11 cellular contexts compared by ENCODE assay signal in genomic region chr11:35173620-35174278, GRCh38. TPM values are rescaled to one million over a fixed set of nuclear protein-coding genes. Genes with fewer than 3 reads are reported as not detected.
A peak's percentile ranks its signal among the peaks of the same experiment; 100 is the strongest.
DNase-seq lines count a peak whose midpoint lies in the region; ATAC-seq, FAIRE-seq and TF ChIP-seq lines count a peak whose summit lies in the region.
"Had no signal": no experiment of that assay in that cellular context is flagged by ENCODE, and none has a peak within 500 bp of the region (broad histone marks: within the 10 kb centered on the region; RNA-seq: fewer than 3 reads in every experiment).

No MANE protein-coding gene starts in this region.

- TF ChIP-seq POLR2A in A549 (IDR thresholded peaks at IDR 0.05; ENCODE audit: low read length): no peak

- TF ChIP-seq CTCF in A549 (IDR thresholded peaks at IDR 0.05) (no peak), psoas muscle (IDR thresholded peaks at IDR 0.05) (no peak)

- no peaks in the 10 kb centered on the region for H4K20me1 ChIP-seq in GM23248 (ENCODE audit: insufficient read depth)

- H3K79me2 ChIP-seq in GM23248 (ENCODE audit: insufficient read depth): peaks cover 100% of the 10 kb centered on the region

- intact Hi-C loops in psoas muscle (cut with DNase I): no loop called here

- H3K4me3 ChIP-seq in A549 (no peak overlapping the region), GM23248 (no peak overlapping the region), muscle layer of duodenum (ENCODE audit: low read depth in 1 of 2, low read length in 2 of 2) (no peak overlapping the region), psoas muscle (no peak overlapping the region)

- in situ Hi-C loops in GM23248 (cut with MboI): no loop called here

- no peak for TF ChIP-seq EP300 in A549 (IDR thresholded peaks at IDR 0.05)

- H3K9me3 ChIP-seq in A549 (no peaks in the 10 kb centered on the region), GM23248 (ENCODE audit: low read depth) (no peaks in the 10 kb centered on the region), muscle layer of duodenum (ENCODE audit: control insufficient read depth in 1 of 2, low read length in 2 of 2) (no peaks in the 10 kb centered on the region), psoas muscle (no peaks in the 10 kb centered on the region)

- no peak for TF ChIP-seq RAD21 in A549 (conservative IDR thresholded peaks at IDR 0.05 in 1 of 2, IDR thresholded peaks at IDR 0.05 in 1 of 2)

- H3K36me3 Mint-ChIP-seq in activated naive CD8-positive, alpha-beta T cell treated with anti-CD3 and anti-CD28 coated beads for 36 hours: peaks cover 81% of the 10 kb centered on the region

- DNase-seq in A549 (ENCODE audit: low read depth in 1 of 2, low spot score in 1 of 2) (no peak), GM23248 (no peak), GM19240 (ENCODE audit: insufficient read length, low spot score) (no peak), psoas muscle (no peak), foreskin melanocyte (no peak)
- no peak for DNase-seq in activated naive CD8-positive, alpha-beta T cell treated with anti-CD3 and anti-CD28 coated beads for 36 hours
- no peak for DNase-seq in stimulated activated CD4-positive, alpha-beta T cell treated with anti-CD3 and anti-CD28 coated beads, Interleukin-4, amount 100 ng/mL, for 24 hours
- DNase-seq: activated CD4-positive, CD25-positive, alpha-beta regulatory T cell treated with anti-CD3 and anti-CD28 coated beads, Interleukin-2, amount 50 U/mL, for 72 hours; NCI-H510A treated with DMSO at 0.1 percent for 48 hours had no signal

- peak overlapping the region; percentile 50 for H3K4me3 Mint-ChIP-seq in activated naive CD8-positive, alpha-beta T cell treated with anti-CD3 and anti-CD28 coated beads for 36 hours
- H3K4me3 Mint-ChIP-seq: dendritic cell treated with granulocyte-macrophage colony-stimulating factor and Interleukin-4, amounts not matched to agents 40 ng/mL and 50 ng/mL, for 4 days had no signal

- 78% methylated on average over 2 of the region's 2 CpGs for WGBS in A549 (ENCODE audit: missing lambda C conversion rate)
- WGBS in GM23248 (ENCODE audit: low coverage in 1 of 2, low lambda C conversion rate in 2 of 2, missing lambda C conversion rate in 2 of 2), 2 experiments: 95 to 98% methylated on average over 2 of the region's 2 CpGs
- WGBS in psoas muscle, 3 donors: 82 to 83% (median 83%) methylated on average over 2 of the region's 2 CpGs

- no peaks in the 10 kb centered on the region for H3K27me3 Mint-ChIP-seq in activated naive CD8-positive, alpha-beta T cell treated with anti-CD3 and anti-CD28 coated beads for 36 hours
- H3K27me3 Mint-ChIP-seq: dendritic cell treated with granulocyte-macrophage colony-stimulating factor and Interleukin-4, amounts not matched to agents 40 ng/mL and 50 ng/mL, for 4 days had no signal

- no peak overlapping the region for H2AFZ ChIP-seq in GM23248

- peaks cover 42% of the 10 kb centered on the region for H3K36me3 ChIP-seq in GM23248 (ENCODE audit: low read depth)
- peaks cover 16 to 21% of the 10 kb centered on the region in 2 donors for H3K36me3 ChIP-seq in muscle layer of duodenum (ENCODE audit: control insufficient read depth in 1 of 2, insufficient read depth in 2 of 2, low read length in 2 of 2)
- peaks cover 0 to 13% of the 10 kb centered on the region in 2 donors for H3K36me3 ChIP-seq in psoas muscle (ENCODE audit: insufficient read depth in 1 of 2, low read depth in 1 of 2)

- H3K4me1 ChIP-seq in A549: peaks cover 69% of the 10 kb centered on the region
- peaks cover 86% of the 10 kb centered on the region for H3K4me1 ChIP-seq in GM23248 (ENCODE audit: insufficient read depth)
- H3K4me1 ChIP-seq in muscle layer of duodenum (ENCODE audit: control insufficient read depth in 1 of 2, insufficient read depth in 2 of 2, low read length in 2 of 2): peaks cover 23 to 51% of the 10 kb centered on the region in 2 donors
- no peaks in the 10 kb centered on the region for H3K4me1 ChIP-seq in psoas muscle

- no peaks in the 10 kb centered on the region for H3K9me3 Mint-ChIP-seq in activated naive CD8-positive, alpha-beta T cell treated with anti-CD3 and anti-CD28 coated beads for 36 hours
- H3K9me3 Mint-ChIP-seq: dendritic cell treated with granulocyte-macrophage colony-stimulating factor and Interleukin-4, amounts not matched to agents 40 ng/mL and 50 ng/mL, for 4 days had no signal

- H3K9ac ChIP-seq in GM23248: no peak overlapping the region

- POLR2A ChIA-PET in A549 (lab: Yijun Ruan, JAX): interaction anchor here (0.9 kb wide), 1 partner anchor 35 kb away, joined by 4 read pairs; the partner anchor contains the start of gene CD44

- H3K27ac ChIP-seq in A549 (peak overlapping the region; percentile 57 to 81), GM23248 (peak overlapping the region; percentile 99), muscle layer of duodenum (ENCODE audit: low read length) (peak overlapping the region; percentile 37), psoas muscle (no peak overlapping the region)

- peak overlapping the region; percentile 88 for H3K27ac Mint-ChIP-seq in activated naive CD8-positive, alpha-beta T cell treated with anti-CD3 and anti-CD28 coated beads for 36 hours

- CTCF ChIA-PET in A549 (lab: Yijun Ruan, JAX): interaction anchor here (1.0 to 3.5 kb wide), 3 partner anchors 10 to 219 kb away, joined by 3 to 11 read pairs (median 3); no protein-coding TSS in a partner anchor

- no peaks in the 10 kb centered on the region for H3K27me3 ChIP-seq in GM23248 (replicated peaks; ENCODE audit: insufficient read depth)
- H3K27me3 ChIP-seq in muscle layer of duodenum (ENCODE audit: low read depth, low read length): no peaks in the 10 kb centered on the region
- no peaks in the 10 kb centered on the region for H3K27me3 ChIP-seq in psoas muscle (ENCODE audit: insufficient read depth in 3 of 3, low read length in 2 of 3)

- peaks cover 96% of the 10 kb centered on the region for H3F3A ChIP-seq in GM23248 (ENCODE audit: insufficient read depth)

- ATAC-seq in A549: peak in 1 of 2 experiments; percentile 27; a peak in 3 of 6 replicates
- no peak for ATAC-seq in psoas muscle

- H3K9me2 ChIP-seq in GM23248 (ENCODE audit: insufficient read depth): no peaks in the 10 kb centered on the region

- FAIRE-seq in A549 (lab: Jason Lieb, UNC): no peak

- H3K4me1 Mint-ChIP-seq in activated naive CD8-positive, alpha-beta T cell treated with anti-CD3 and anti-CD28 coated beads for 36 hours: peaks cover 90% of the 10 kb centered on the region

- H3K4me2 ChIP-seq in A549 (peak overlapping the region; percentile 52), GM23248 (ENCODE audit: unreplicated experiment) (peak overlapping the region; percentile 5)

TF ChIP-seq in A549, 52 proteins besides CTCF, POLR2A, EP300 and RAD21:
- TF ChIP-seq HOXB5 (CRISPR knock-in tag; IDR thresholded peaks at IDR 0.05): no peak
- TF ChIP-seq NFE2L2 (conservative IDR thresholded peaks at IDR 0.05; ENCODE audit: low read length): no peak
- TF ChIP-seq CBX2 (IDR thresholded peaks at IDR 0.05; ENCODE audit: borderline replicate concordance, low read depth): no peak
- no peak for TF ChIP-seq HEYL (CRISPR knock-in tag; IDR thresholded peaks at IDR 0.05)
- no peak for TF ChIP-seq SREBF2 (IDR thresholded peaks at IDR 0.05)
- TF ChIP-seq EHF (CRISPR knock-in tag; IDR thresholded peaks at IDR 0.05): no peak
- no peak for TF ChIP-seq HOXB13 (CRISPR knock-in tag; IDR thresholded peaks at IDR 0.05; ENCODE audit: low read depth)
- no peak for TF ChIP-seq MAX (IDR thresholded peaks at IDR 0.05)
- no peak for TF ChIP-seq RCOR1 (IDR thresholded peaks at IDR 0.05; ENCODE audit: low read depth, low read length)
- no peak for TF ChIP-seq HMGXB4 (CRISPR knock-in tag; IDR thresholded peaks at IDR 0.05; ENCODE audit: borderline replicate concordance)
- TF ChIP-seq MAFK (IDR thresholded peaks at IDR 0.05; ENCODE audit: partially characterized antibody): no peak

RNA-seq across cellular contexts. Expression of gene CD44, which starts 34.8 kb away (rescaled TPM):
- 309 and 350 TPM in 2 replicates for polyA plus RNA-seq in A549 (2011; rRNA removed)
- polyA plus RNA-seq in A549 (2012; cell fraction: cytosol; rRNA removed): 153 and 218 TPM in 2 replicates
- 265 and 417 TPM in 2 replicates for polyA plus RNA-seq in A549 (2012; cell fraction: nucleus; rRNA removed)
- 545 to 587 TPM (median 585 TPM) in 3 replicates for polyA plus RNA-seq in A549 (2017; fragmentation: RNase III; extraction: RNeasy Plus Mini Kit Qiagen cat#74134 plus additional on column Dnase treatment)
- 385 and 445 TPM in 2 replicates for polyA minus RNA-seq in A549 (2011; rRNA and poly(A)+ RNA removed)
- total RNA-seq in GM23248 (2014; rRNA removed; shearing (Covaris generic)): 405 and 506 TPM in 2 replicates
- polyA plus RNA-seq in GM23248 (2016; fragmentation: Nextera tagmentation; extraction: Ambion mirVana): 519 and 523 TPM in 2 replicates
- 100 to 1,000 TPM; 380 to 428 TPM for total RNA-seq in activated naive CD8-positive, alpha-beta T cell treated with anti-CD3 and anti-CD28 coated beads for 36 hours
- total RNA-seq in psoas muscle: 10 to 100 TPM; 23.2 to 35.4 (median 25.5) TPM
- 1 to 10 TPM; 3.4 to 9.9 (median 9.8) TPM for polyA plus RNA-seq in psoas muscle

Comparison
In these comparisons a context has a peak if more than half of its experiments do, and no peak if none do; other contexts are left out.
1. RNA of gene CD44, which starts 34.8 kb away (total RNA-seq): 380 to 428 TPM in activated naive CD8-positive, alpha-beta T cell treated with anti-CD3 and anti-CD28 coated beads for 36 hours and 405 to 506 TPM in GM23248; 23.2 to 35.4 TPM in psoas muscle; every median in the first group is over 10 times any median in the second.